ENCODE assay signal across 1 cellular context in the genomic region with DNA sequence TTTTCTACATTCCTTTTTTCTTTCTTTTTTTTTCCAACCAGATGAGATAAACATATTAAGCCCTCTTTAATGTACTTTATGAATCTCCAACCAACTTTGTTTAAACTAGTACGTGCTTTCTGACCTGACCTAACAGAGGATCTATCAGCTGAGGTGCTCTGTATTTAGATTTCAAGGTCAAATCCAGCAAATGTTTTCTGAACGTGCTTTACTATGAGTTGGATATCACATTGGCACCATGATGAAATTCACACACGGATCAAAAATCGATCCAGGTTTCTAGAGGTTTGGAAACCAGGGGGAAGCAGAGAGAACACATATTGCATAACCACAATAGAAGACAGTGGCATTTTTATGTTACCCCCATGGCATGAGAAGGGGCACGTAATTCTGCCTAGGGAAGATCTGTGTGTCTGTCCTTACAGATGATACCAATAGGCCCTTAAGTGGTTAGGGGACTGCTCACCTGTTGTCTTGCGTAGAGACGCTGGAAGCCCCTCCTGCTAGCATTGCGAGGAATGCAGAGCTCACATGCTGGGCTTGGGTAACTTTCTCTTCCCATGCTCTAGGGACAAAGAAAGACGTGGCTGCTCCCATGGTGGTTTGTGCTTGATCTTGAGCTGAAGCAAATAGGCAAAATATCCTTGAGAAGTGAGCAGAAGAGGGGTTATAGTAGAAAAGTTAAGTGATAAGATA.
A peak's percentile ranks its signal among the peaks of the same experiment; 100 is the strongest.
TF ChIP-seq lines count a peak whose summit lies in the region.

No MANE protein-coding gene starts in this region.

TF ChIP-seq in H1, 55 proteins besides CTCF, POLR2A, EP300 and RAD21:
- TF ChIP-seq RXRA (IDR thresholded peaks at IDR 0.05; ENCODE audit: insufficient read depth, low read depth, low read length): no peak
- TF ChIP-seq SP1 (IDR thresholded peaks at IDR 0.05; ENCODE audit: low read depth, low read length): peak; percentile 61; the same call in 1 of the 2 replicates
- TF ChIP-seq KDM4A (IDR thresholded peaks at IDR 0.05; ENCODE audit: low read depth, low read length, severe bottlenecking): no peak
- TF ChIP-seq YY1 (IDR thresholded peaks at IDR 0.05; ENCODE audit: low read depth, low read length): no peak; the same call in 1 of the 2 replicates
- TF ChIP-seq JUND (IDR thresholded peaks at IDR 0.05; ENCODE audit: low read length): no peak
- TF ChIP-seq, protein P1, sequence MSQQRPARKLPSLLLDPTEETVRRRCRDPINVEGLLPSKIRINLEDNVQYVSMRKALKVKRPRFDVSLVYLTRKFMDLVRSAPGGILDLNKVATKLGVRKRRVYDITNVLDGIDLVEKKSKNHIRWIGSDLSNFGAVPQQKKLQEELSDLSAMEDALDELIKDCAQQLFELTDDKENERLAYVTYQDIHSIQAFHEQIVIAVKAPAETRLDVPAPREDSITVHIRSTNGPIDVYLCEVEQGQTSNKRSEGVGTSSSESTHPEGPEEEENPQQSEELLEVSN (IDR thresholded peaks at IDR 0.05): no peak
- TF ChIP-seq SAP30 (IDR thresholded peaks at IDR 0.05; ENCODE audit: insufficient read depth, insufficient replicate concordance, low read length): no peak
- TF ChIP-seq BCL11A (IDR thresholded peaks at IDR 0.05; ENCODE audit: low read depth in 2 of 2, low read length in 2 of 2): peak in 1 of 2 experiments; percentile 7
- TF ChIP-seq CTBP2 (IDR thresholded peaks at IDR 0.05; ENCODE audit: borderline replicate concordance, insufficient read depth, insufficient read length, low read length): no peak
- TF ChIP-seq FOSL1 (IDR thresholded peaks at IDR 0.05; ENCODE audit: insufficient read depth, low read depth, low read length): no peak
- peak; percentile 58 for TF ChIP-seq NANOG (IDR thresholded peaks at IDR 0.05; ENCODE audit: insufficient read depth, low read depth, low read length, poor library complexity, severe bottlenecking)
- no peak for TF ChIP-seq MAFK (IDR thresholded peaks at IDR 0.05; ENCODE audit: low read depth, low read length)
- TF ChIP-seq JUN (IDR thresholded peaks at IDR 0.05; ENCODE audit: low read depth, low read length): no peak
- no peak for TF ChIP-seq SUZ12 (IDR thresholded peaks at IDR 0.05; ENCODE audit: low read length)
- TF ChIP-seq, protein P2, sequence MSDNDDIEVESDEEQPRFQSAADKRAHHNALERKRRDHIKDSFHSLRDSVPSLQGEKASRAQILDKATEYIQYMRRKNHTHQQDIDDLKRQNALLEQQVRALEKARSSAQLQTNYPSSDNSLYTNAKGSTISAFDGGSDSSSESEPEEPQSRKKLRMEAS (IDR thresholded peaks at IDR 0.05): peak; percentile 37; the same call in 1 of the 2 replicates
- no peak for TF ChIP-seq TAF1 (IDR thresholded peaks at IDR 0.05; ENCODE audit: low read depth, low read length)
- no peak for TF ChIP-seq ASH2L (IDR thresholded peaks at IDR 0.05; ENCODE audit: low read length)
- no peak for TF ChIP-seq CHD1 (IDR thresholded peaks at IDR 0.05; ENCODE audit: low read depth, low read length)
- TF ChIP-seq EGR1 (IDR thresholded peaks at IDR 0.05; ENCODE audit: borderline replicate concordance, low read depth, low read length): 0 out of 2 replicates have a peak, but pooled peaks have one; percentile 22
- no peak for TF ChIP-seq CBX8 (IDR thresholded peaks at IDR 0.05; ENCODE audit: borderline replicate concordance, low read depth, low read length)
- TF ChIP-seq SRF (IDR thresholded peaks at IDR 0.05; ENCODE audit: low read depth, low read length): no peak
- no peak for TF ChIP-seq TBP (IDR thresholded peaks at IDR 0.05; ENCODE audit: low read depth, low read length)
- no peak for TF ChIP-seq CBX5 (IDR thresholded peaks at IDR 0.05; ENCODE audit: low read depth, low read length)
- TF ChIP-seq SIN3A (conservative IDR thresholded peaks at IDR 0.05 in 1 of 2, IDR thresholded peaks at IDR 0.05 in 1 of 2; ENCODE audit: low read depth in 1 of 2, low read length in 2 of 2): no peak
- no peak for TF ChIP-seq RFX5 (IDR thresholded peaks at IDR 0.05; ENCODE audit: borderline replicate concordance, low read depth, low read length)
- no peak for TF ChIP-seq EZH2 (IDR thresholded peaks at IDR 0.05; ENCODE audit: low read depth, low read length, severe bottlenecking)
- TF ChIP-seq TAF7 (optimal IDR thresholded peaks at IDR 0.05; ENCODE audit: borderline replicate concordance, low read depth, low read length): no peak
- TF ChIP-seq, protein P3, sequence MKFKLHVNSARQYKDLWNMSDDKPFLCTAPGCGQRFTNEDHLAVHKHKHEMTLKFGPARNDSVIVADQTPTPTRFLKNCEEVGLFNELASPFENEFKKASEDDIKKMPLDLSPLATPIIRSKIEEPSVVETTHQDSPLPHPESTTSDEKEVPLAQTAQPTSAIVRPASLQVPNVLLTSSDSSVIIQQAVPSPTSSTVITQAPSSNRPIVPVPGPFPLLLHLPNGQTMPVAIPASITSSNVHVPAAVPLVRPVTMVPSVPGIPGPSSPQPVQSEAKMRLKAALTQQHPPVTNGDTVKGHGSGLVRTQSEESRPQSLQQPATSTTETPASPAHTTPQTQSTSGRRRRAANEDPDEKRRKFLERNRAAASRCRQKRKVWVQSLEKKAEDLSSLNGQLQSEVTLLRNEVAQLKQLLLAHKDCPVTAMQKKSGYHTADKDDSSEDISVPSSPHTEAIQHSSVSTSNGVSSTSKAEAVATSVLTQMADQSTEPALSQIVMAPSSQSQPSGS (IDR thresholded peaks at IDR 0.05; ENCODE audit: low read length): no peak
- TF ChIP-seq SP2 (IDR thresholded peaks at IDR 0.05; ENCODE audit: low read length): no peak
- no peak for TF ChIP-seq SP4 (IDR thresholded peaks at IDR 0.05; ENCODE audit: low read length)
- no peak for TF ChIP-seq POU5F1 (IDR thresholded peaks at IDR 0.05; ENCODE audit: low read depth, low read length)
- peak; percentile 96 for TF ChIP-seq TCF12 (IDR thresholded peaks at IDR 0.05; ENCODE audit: low read depth, low read length)
- no peak for TF ChIP-seq CREB1 (IDR thresholded peaks at IDR 0.05)
- TF ChIP-seq KDM1A (IDR thresholded peaks at IDR 0.05; ENCODE audit: borderline replicate concordance, low read length): no peak
- no peak for TF ChIP-seq SIX5 (IDR thresholded peaks at IDR 0.05; ENCODE audit: low read depth, low read length)
- no peak for TF ChIP-seq CHD2 (IDR thresholded peaks at IDR 0.05; ENCODE audit: low read length)
- no peak for TF ChIP-seq BRCA1 (IDR thresholded peaks at IDR 0.05; ENCODE audit: low read depth, low read length)
- no peak for TF ChIP-seq NRF1 (IDR thresholded peaks at IDR 0.05; ENCODE audit: low read depth, low read length)
- no peak for TF ChIP-seq BACH1 (IDR thresholded peaks at IDR 0.05; ENCODE audit: low read length)
- peak; percentile 99 for TF ChIP-seq POLR2AphosphoS5 (IDR thresholded peaks at IDR 0.05; ENCODE audit: low read depth, low read length)
- no peak for TF ChIP-seq ZNF274 (IDR thresholded peaks at IDR 0.05; ENCODE audit: borderline replicate concordance, extremely low read depth, low read length)
- TF ChIP-seq, protein P4, sequence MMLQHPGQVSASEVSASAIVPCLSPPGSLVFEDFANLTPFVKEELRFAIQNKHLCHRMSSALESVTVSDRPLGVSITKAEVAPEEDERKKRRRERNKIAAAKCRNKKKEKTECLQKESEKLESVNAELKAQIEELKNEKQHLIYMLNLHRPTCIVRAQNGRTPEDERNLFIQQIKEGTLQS (IDR thresholded peaks at IDR 0.05; ENCODE audit: insufficient read depth, low read depth, low read length): no peak
- no peak for TF ChIP-seq HDAC2 (IDR thresholded peaks at IDR 0.05; ENCODE audit: borderline replicate concordance in 1 of 2, low read depth in 2 of 2, low read length in 2 of 2)
- TF ChIP-seq, protein P5, sequence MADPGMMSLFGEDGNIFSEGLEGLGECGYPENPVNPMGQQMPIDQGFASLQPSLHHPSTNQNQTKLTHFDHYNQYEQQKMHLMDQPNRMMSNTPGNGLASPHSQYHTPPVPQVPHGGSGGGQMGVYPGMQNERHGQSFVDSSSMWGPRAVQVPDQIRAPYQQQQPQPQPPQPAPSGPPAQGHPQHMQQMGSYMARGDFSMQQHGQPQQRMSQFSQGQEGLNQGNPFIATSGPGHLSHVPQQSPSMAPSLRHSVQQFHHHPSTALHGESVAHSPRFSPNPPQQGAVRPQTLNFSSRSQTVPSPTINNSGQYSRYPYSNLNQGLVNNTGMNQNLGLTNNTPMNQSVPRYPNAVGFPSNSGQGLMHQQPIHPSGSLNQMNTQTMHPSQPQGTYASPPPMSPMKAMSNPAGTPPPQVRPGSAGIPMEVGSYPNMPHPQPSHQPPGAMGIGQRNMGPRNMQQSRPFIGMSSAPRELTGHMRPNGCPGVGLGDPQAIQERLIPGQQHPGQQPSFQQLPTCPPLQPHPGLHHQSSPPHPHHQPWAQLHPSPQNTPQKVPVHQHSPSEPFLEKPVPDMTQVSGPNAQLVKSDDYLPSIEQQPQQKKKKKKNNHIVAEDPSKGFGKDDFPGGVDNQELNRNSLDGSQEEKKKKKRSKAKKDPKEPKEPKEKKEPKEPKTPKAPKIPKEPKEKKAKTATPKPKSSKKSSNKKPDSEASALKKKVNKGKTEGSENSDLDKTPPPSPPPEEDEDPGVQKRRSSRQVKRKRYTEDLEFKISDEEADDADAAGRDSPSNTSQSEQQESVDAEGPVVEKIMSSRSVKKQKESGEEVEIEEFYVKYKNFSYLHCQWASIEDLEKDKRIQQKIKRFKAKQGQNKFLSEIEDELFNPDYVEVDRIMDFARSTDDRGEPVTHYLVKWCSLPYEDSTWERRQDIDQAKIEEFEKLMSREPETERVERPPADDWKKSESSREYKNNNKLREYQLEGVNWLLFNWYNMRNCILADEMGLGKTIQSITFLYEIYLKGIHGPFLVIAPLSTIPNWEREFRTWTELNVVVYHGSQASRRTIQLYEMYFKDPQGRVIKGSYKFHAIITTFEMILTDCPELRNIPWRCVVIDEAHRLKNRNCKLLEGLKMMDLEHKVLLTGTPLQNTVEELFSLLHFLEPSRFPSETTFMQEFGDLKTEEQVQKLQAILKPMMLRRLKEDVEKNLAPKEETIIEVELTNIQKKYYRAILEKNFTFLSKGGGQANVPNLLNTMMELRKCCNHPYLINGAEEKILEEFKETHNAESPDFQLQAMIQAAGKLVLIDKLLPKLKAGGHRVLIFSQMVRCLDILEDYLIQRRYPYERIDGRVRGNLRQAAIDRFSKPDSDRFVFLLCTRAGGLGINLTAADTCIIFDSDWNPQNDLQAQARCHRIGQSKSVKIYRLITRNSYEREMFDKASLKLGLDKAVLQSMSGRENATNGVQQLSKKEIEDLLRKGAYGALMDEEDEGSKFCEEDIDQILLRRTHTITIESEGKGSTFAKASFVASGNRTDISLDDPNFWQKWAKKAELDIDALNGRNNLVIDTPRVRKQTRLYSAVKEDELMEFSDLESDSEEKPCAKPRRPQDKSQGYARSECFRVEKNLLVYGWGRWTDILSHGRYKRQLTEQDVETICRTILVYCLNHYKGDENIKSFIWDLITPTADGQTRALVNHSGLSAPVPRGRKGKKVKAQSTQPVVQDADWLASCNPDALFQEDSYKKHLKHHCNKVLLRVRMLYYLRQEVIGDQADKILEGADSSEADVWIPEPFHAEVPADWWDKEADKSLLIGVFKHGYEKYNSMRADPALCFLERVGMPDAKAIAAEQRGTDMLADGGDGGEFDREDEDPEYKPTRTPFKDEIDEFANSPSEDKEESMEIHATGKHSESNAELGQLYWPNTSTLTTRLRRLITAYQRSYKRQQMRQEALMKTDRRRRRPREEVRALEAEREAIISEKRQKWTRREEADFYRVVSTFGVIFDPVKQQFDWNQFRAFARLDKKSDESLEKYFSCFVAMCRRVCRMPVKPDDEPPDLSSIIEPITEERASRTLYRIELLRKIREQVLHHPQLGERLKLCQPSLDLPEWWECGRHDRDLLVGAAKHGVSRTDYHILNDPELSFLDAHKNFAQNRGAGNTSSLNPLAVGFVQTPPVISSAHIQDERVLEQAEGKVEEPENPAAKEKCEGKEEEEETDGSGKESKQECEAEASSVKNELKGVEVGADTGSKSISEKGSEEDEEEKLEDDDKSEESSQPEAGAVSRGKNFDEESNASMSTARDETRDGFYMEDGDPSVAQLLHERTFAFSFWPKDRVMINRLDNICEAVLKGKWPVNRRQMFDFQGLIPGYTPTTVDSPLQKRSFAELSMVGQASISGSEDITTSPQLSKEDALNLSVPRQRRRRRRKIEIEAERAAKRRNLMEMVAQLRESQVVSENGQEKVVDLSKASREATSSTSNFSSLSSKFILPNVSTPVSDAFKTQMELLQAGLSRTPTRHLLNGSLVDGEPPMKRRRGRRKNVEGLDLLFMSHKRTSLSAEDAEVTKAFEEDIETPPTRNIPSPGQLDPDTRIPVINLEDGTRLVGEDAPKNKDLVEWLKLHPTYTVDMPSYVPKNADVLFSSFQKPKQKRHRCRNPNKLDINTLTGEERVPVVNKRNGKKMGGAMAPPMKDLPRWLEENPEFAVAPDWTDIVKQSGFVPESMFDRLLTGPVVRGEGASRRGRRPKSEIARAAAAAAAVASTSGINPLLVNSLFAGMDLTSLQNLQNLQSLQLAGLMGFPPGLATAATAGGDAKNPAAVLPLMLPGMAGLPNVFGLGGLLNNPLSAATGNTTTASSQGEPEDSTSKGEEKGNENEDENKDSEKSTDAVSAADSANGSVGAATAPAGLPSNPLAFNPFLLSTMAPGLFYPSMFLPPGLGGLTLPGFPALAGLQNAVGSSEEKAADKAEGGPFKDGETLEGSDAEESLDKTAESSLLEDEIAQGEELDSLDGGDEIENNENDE (IDR thresholded peaks at IDR 0.05; ENCODE audit: insufficient replicate concordance, low read length): no peak
- TF ChIP-seq SIRT6 (IDR thresholded peaks at IDR 0.05; ENCODE audit: low read length): no peak
- TF ChIP-seq GABPA (IDR thresholded peaks at IDR 0.05; ENCODE audit: borderline replicate concordance, insufficient read depth, low read length): no peak
- TF ChIP-seq RBBP5 (IDR thresholded peaks at IDR 0.05; ENCODE audit: borderline replicate concordance, low read depth, low read length): no peak
- no peak for TF ChIP-seq PHF8 (conservative IDR thresholded peaks at IDR 0.05; ENCODE audit: low read depth, low read length)
- no peak for TF ChIP-seq HDAC6 (IDR thresholded peaks at IDR 0.05; ENCODE audit: low read depth, low read length)
- TF ChIP-seq GTF2F1 (IDR thresholded peaks at IDR 0.05; ENCODE audit: borderline replicate concordance, low read depth, low read length): no peak
- no peak for TF ChIP-seq RNF2 (IDR thresholded peaks at IDR 0.05; ENCODE audit: borderline replicate concordance, low read depth, low read length, missing control alignments, poor library complexity, severe bottlenecking)
- TF ChIP-seq KDM5A (IDR thresholded peaks at IDR 0.05; ENCODE audit: low read length): no peak
- TF ChIP-seq TEAD4 (IDR thresholded peaks at IDR 0.05; ENCODE audit: low read depth, low read length): peak; percentile 95
- peak; percentile 62; the same call in 1 of the 2 replicates for TF ChIP-seq CEBPB (IDR thresholded peaks at IDR 0.05; ENCODE audit: low read depth, low read length)
- TF ChIP-seq, protein P6, sequence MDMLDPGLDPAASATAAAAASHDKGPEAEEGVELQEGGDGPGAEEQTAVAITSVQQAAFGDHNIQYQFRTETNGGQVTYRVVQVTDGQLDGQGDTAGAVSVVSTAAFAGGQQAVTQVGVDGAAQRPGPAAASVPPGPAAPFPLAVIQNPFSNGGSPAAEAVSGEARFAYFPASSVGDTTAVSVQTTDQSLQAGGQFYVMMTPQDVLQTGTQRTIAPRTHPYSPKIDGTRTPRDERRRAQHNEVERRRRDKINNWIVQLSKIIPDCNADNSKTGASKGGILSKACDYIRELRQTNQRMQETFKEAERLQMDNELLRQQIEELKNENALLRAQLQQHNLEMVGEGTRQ (IDR thresholded peaks at IDR 0.05; ENCODE audit: low read length): no peak
